Comparison of ENCODE assay signal across 8 cellular contexts in genomic region chr14:74018704-74019407, GRCh38. TPM values are rescaled to one million over a fixed set of nuclear protein-coding genes. Genes with fewer than 3 reads are reported as not detected.
DNase-seq lines count a peak whose midpoint lies in the region; ATAC-seq and TF ChIP-seq lines count a peak whose summit lies in the region.

Gene BBOF1, plus strand, starts transcription at chr14:74019349. Its CDS starts 130 bp downstream, at chr14:74019479.
Gene ENTPD5, minus strand, starts transcription at chr14:74019288. Its CDS starts 31,186 bp downstream, at chr14:73988102.

- H3K27ac Mint-ChIP-seq in activated CD4-positive, alpha-beta T cell treated with anti-CD3 and anti-CD28 coated beads for 36 hours, result peak within 1 kb of the TSS; percentile 93

- H3K4me3 Mint-ChIP-seq in activated CD4-positive, alpha-beta T cell treated with anti-CD3 and anti-CD28 coated beads for 36 hours, result peak within 1 kb of the TSS; percentile 80

- DNase-seq in AG09309 (ENCODE audit: low read depth) (peak; percentile 27), NCI-H510A (lab: John Stamatoyannopoulos, UW) (peak; percentile 47), choroid plexus epithelial cell (ENCODE audit: low read depth) (peak; percentile 83), left colon (peak; percentile 81 to 87)
- peak; percentile 90 for DNase-seq in activated CD4-positive, alpha-beta T cell treated with anti-CD3 and anti-CD28 coated beads for 36 hours
- peak; percentile 57 to 75 (median 66) for DNase-seq in stimulated activated CD4-positive, alpha-beta T cell treated with anti-CD3 and anti-CD28 coated beads, Interleukin-1b, Interleukin-23, amount 100 ng/mL, for 24 hours (ENCODE audit: low read depth in 4 of 4, low spot score in 1 of 4)

- POLR2A ChIA-PET in activated CD4-positive, alpha-beta T cell treated with anti-CD3 and anti-CD28 coated beads for 36 hours (lab: Charles Lee), result interaction anchor here (0.5 to 1.0 kb wide), 5 partner anchors 11 to 1233 kb away, joined by 3 to 6 read pairs (median 5); partner anchors contain the start of genes COQ6 and FAM161B

- intact Hi-C loops in activated CD4-positive, alpha-beta T cell treated with anti-CD3 and anti-CD28 coated beads for 36 hours (cut with DNase I, micrococcal nuclease), result loop anchor here (1.0 to 10.0 kb wide), 12 partner anchors 65 to 694 kb away; partner anchors contain the start of genes ALDH6A1 (in 2 of the 2), COQ6 (in 2 of the 2), FAM161B (in 2 of the 2) and LIN52 (in 2 of the 2)
- intact Hi-C loops in left colon (cut with DNase I, micrococcal nuclease), result no loop called here

- H3K4me1 Mint-ChIP-seq in activated CD4-positive, alpha-beta T cell treated with anti-CD3 and anti-CD28 coated beads for 36 hours, result peaks cover 12% of the 10 kb centered on the region

- CTCF ChIA-PET in activated CD4-positive, alpha-beta T cell treated with anti-CD3 and anti-CD28 coated beads for 36 hours (lab: Charles Lee), result interaction anchor here (0.6 to 1.1 kb wide), 3 partner anchors 65 to 864 kb away, joined by 3 to 4 read pairs (median 4); no protein-coding TSS in a partner anchor

- ATAC-seq in GM19035 (IDR thresholded peaks at IDR 0.05; ENCODE audit: unreplicated experiment) (peak; percentile 88), HG03280 (IDR thresholded peaks at IDR 0.05; ENCODE audit: unreplicated experiment) (peak; percentile 93), left colon (peak; percentile 92)
- ATAC-seq in activated CD4-positive, alpha-beta T cell treated with anti-CD3 and anti-CD28 coated beads for 36 hours, result peak; percentile 93

- H3K9me3 Mint-ChIP-seq in activated CD4-positive, alpha-beta T cell treated with anti-CD3 and anti-CD28 coated beads for 36 hours (ENCODE audit: low read depth), result no peaks in the 10 kb centered on the region

- TF ChIP-seq CTCF in AG09309 (IDR thresholded peaks at IDR 0.05; ENCODE audit: control insufficient read depth, insufficient read depth, low read depth, low read length, missing control alignments) (no peak), choroid plexus epithelial cell (conservative IDR thresholded peaks at IDR 0.05; ENCODE audit: low read depth, low read length) (no peak)

- no peaks in the 10 kb centered on the region for H3K27me3 Mint-ChIP-seq in activated CD4-positive, alpha-beta T cell treated with anti-CD3 and anti-CD28 coated beads for 36 hours

- H3K4me3 ChIP-seq in AG09309 (ENCODE audit: control insufficient read depth, low read depth, low read length) (peak within 1 kb of the TSS; percentile 97), choroid plexus epithelial cell (ENCODE audit: low read depth, low read length) (peak within 1 kb of the TSS; percentile 92)

- H3K36me3 Mint-ChIP-seq in activated CD4-positive, alpha-beta T cell treated with anti-CD3 and anti-CD28 coated beads for 36 hours (ENCODE audit: low read depth), result no peaks in the 10 kb centered on the region

RNA-seq across cellular contexts. Expression of gene BBOF1, which starts in this region (rescaled TPM):
- 1 to 10 TPM; 1.9 to 2.1 TPM for total RNA-seq in activated CD4-positive, alpha-beta T cell treated with anti-CD3 and anti-CD28 coated beads for 36 hours
- total RNA-seq in left colon, result 1 to 10 TPM; 3.1 to 4.5 TPM

RNA-seq across cellular contexts. Expression of gene ENTPD5, which starts in this region (rescaled TPM):
- 10 to 100 TPM in 1 of 2 experiments, 1 to 10 TPM in 1; 8.7 to 10.0 TPM for total RNA-seq in activated CD4-positive, alpha-beta T cell treated with anti-CD3 and anti-CD28 coated beads for 36 hours
- total RNA-seq in left colon, result 100 to 1,000 TPM; 201 to 203 TPM

Comparison
In these comparisons a context has a peak if more than half of its experiments do, and no peak if none do; other contexts are left out.
1. Peak in every context shown above with its lines: DNase-seq, ATAC-seq and H3K4me3 ChIP-seq.
2. RNA of gene ENTPD5 (total RNA-seq): 201 to 203 TPM in left colon; 8.7 to 10.0 TPM in activated CD4-positive, alpha-beta T cell treated with anti-CD3 and anti-CD28 coated beads for 36 hours; every median in the first group is over 10 times any median in the second.
3. DNase-seq: peak in every context shown above with its lines; median percentile 90 in activated CD4-positive, alpha-beta T cell treated with anti-CD3 and anti-CD28 coated beads for 36 hours; 84 in left colon; 83 in choroid plexus epithelial cell; 66 in stimulated activated CD4-positive, alpha-beta T cell treated with anti-CD3 and anti-CD28 coated beads, Interleukin-1b, Interleukin-23, amount 100 ng/mL, for 24 hours; 47 in NCI-H510A; 27 in AG09309.
4. intact Hi-C loops: an anchor here in activated CD4-positive, alpha-beta T cell treated with anti-CD3 and anti-CD28 coated beads for 36 hours (1.0 to 10.0 kb wide); none called in left colon.